ENCODE assay signal across 8 cellular contexts in the genomic region with DNA sequence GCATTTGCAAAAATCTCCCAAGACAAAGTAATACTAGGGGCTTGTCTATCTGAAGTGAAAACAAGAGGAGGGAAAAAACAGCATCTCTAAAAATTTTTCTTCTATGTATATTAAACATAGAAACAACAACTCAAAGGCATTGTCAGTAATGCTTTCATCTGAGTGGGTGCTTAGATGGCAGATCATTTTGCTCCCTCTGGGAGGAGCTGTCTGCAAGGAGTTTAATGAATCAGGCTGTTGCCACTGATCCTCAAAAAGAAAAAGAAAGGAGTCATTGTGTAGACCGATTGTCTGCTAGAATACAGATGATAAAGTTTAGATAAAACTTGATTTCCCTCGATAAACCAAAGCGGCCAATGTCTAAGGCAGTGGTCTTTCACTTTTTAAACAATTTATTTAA. TPM values are rescaled to one million over a fixed set of nuclear protein-coding genes. Genes with fewer than 3 reads are reported as not detected.
DNase-seq lines count a peak whose midpoint lies in the region; ATAC-seq, FAIRE-seq and TF ChIP-seq lines count a peak whose summit lies in the region.

No MANE protein-coding gene starts in this region.

- H3K4me3 Mint-ChIP-seq in CD4-positive, alpha-beta memory T cell: no peak overlapping the region

- H3K36me3 Mint-ChIP-seq in CD4-positive, alpha-beta memory T cell: no peaks in the 10 kb centered on the region

- H3K4me3 ChIP-seq in RWPE2 (ENCODE audit: severe bottlenecking): no peak overlapping the region
- no peak overlapping the region for H3K4me3 ChIP-seq in foreskin fibroblast (ENCODE audit: low read depth in 1 of 2, low read length in 2 of 2)
- no peak overlapping the region for H3K4me3 ChIP-seq in CD4-positive, alpha-beta memory T cell (ENCODE audit: low read length in 2 of 2)
- H3K4me3 ChIP-seq in esophagus muscularis mucosa: no peak overlapping the region

- no peaks in the 10 kb centered on the region for H3K9me3 ChIP-seq in RWPE2 (ENCODE audit: severe bottlenecking)
- no peaks in the 10 kb centered on the region for H3K9me3 ChIP-seq in CD4-positive, alpha-beta memory T cell (ENCODE audit: control insufficient read depth in 1 of 2, low read length in 2 of 2)
- no peaks in the 10 kb centered on the region for H3K9me3 ChIP-seq in esophagus muscularis mucosa

- no peaks in the 10 kb centered on the region for H3K4me1 ChIP-seq in RWPE2 (ENCODE audit: insufficient read depth, poor library complexity, severe bottlenecking)
- no peaks in the 10 kb centered on the region for H3K4me1 ChIP-seq in CD4-positive, alpha-beta memory T cell (ENCODE audit: insufficient read depth, low read length)
- H3K4me1 ChIP-seq in esophagus muscularis mucosa: no peaks in the 10 kb centered on the region

- FAIRE-seq in HTR-8/SVneo (lab: Jason Lieb, UNC): no peak

- TF ChIP-seq CTCF in RWPE2 (IDR thresholded peaks at IDR 0.05; ENCODE audit: poor library complexity, severe bottlenecking): peak; percentile 75
- TF ChIP-seq CTCF in foreskin fibroblast (IDR thresholded peaks at IDR 0.05; ENCODE audit: low read depth, low read length): peak; percentile 54
- TF ChIP-seq CTCF in esophagus muscularis mucosa (IDR thresholded peaks at IDR 0.05): peak in 1 of 3 experiments; percentile 26

- peak; percentile 80 for ATAC-seq in RWPE2 (ENCODE audit: low read depth)
- ATAC-seq in GM21786 (IDR thresholded peaks at IDR 0.05; ENCODE audit: unreplicated experiment): no peak

- no peak for TF ChIP-seq POLR2A in esophagus muscularis mucosa (IDR thresholded peaks at IDR 0.05; ENCODE audit: low read depth)

- H3K27me3 Mint-ChIP-seq in CD4-positive, alpha-beta memory T cell: peaks cover 6 to 11% of the 10 kb centered on the region in 2 donors

- no peak overlapping the region for H3K27ac Mint-ChIP-seq in CD4-positive, alpha-beta memory T cell

- H3K36me3 ChIP-seq in RWPE2 (ENCODE audit: low read depth) (no peaks in the 10 kb centered on the region), esophagus muscularis mucosa (no peaks in the 10 kb centered on the region)
- no peaks in the 10 kb centered on the region for H3K36me3 ChIP-seq in CD4-positive, alpha-beta memory T cell (ENCODE audit: insufficient read depth, low read length)

- no peaks in the 10 kb centered on the region for H3K9me3 Mint-ChIP-seq in CD4-positive, alpha-beta memory T cell

- no peaks in the 10 kb centered on the region for H3K4me1 Mint-ChIP-seq in CD4-positive, alpha-beta memory T cell

- POLR2A ChIA-PET in CD4-positive, alpha-beta memory T cell (lab: Charles Lee; ENCODE audit: partially characterized antibody): no interaction called here

- TF ChIP-seq EP300 in esophagus muscularis mucosa (IDR thresholded peaks at IDR 0.05): no peak

- DNase-seq in DMS53 (lab: John Stamatoyannopoulos, UW) (peak; percentile 66), HTR-8/SVneo (ENCODE audit: insufficient read length, low spot score) (peak; percentile 32), RWPE2 (ENCODE audit: low spot score) (no peak), foreskin fibroblast (peak; percentile 12 to 53), substantia nigra (lab: John Stamatoyannopoulos, UW) (peak in 29 of 49 donors; percentile 0 to 67 (median 14)), esophagus muscularis mucosa (ENCODE audit: extremely low spot score) (no peak)
- DNase-seq in CD4-positive, alpha-beta memory T cell: no peak

- H3K27ac ChIP-seq in RWPE2 (ENCODE audit: poor library complexity, severe bottlenecking): no peak overlapping the region
- no peak overlapping the region for H3K27ac ChIP-seq in substantia nigra (ENCODE audit: low read depth, low read length, poor library complexity, severe bottlenecking)
- H3K27ac ChIP-seq in CD4-positive, alpha-beta memory T cell (ENCODE audit: low read depth, low read length): no peak overlapping the region
- no peak overlapping the region for H3K27ac ChIP-seq in esophagus muscularis mucosa (replicated peaks in 1 of 4)

- intact Hi-C loops in CD4-positive, alpha-beta memory T cell (cut with micrococcal nuclease): loop anchor here (1.0 to 5.0 kb wide), 2 partner anchors 195 to 577 kb away; no protein-coding TSS in a partner anchor
- intact Hi-C loops in esophagus muscularis mucosa (cut with DNase I): no loop called here

- CTCF ChIA-PET in CD4-positive, alpha-beta memory T cell (lab: Charles Lee; ENCODE audit: partially characterized antibody): no interaction called here

- 62% methylated on average over 3 of the region's 3 CpGs for WGBS in esophagus muscularis mucosa

- H3K27me3 ChIP-seq in RWPE2 (ENCODE audit: insufficient read depth, poor library complexity, severe bottlenecking) (no peaks in the 10 kb centered on the region), esophagus muscularis mucosa (no peaks in the 10 kb centered on the region)
- no peaks in the 10 kb centered on the region for H3K27me3 ChIP-seq in CD4-positive, alpha-beta memory T cell (ENCODE audit: insufficient read depth, low read length)

RNA-seq across cellular contexts. Expression of gene KLHL8, which starts 49.7 kb away (rescaled TPM):
- 10 to 100 TPM; 11.0 to 11.4 TPM for total RNA-seq in CD4-positive, alpha-beta memory T cell
- 1 to 10 TPM; 9.3 to 9.7 TPM for polyA plus RNA-seq in CD4-positive, alpha-beta memory T cell
- total RNA-seq in esophagus muscularis mucosa: 10 to 100 TPM in 3 of 4 donors, 1 to 10 TPM in 1; 7.6 to 18.7 (median 11.7) TPM

RNA-seq across cellular contexts. Expression of gene HSD17B13, which starts 52.5 kb away (rescaled TPM):
- under 1 TPM; 0.35 to 0.58 TPM for total RNA-seq in CD4-positive, alpha-beta memory T cell
- under 1 TPM in 1 of 2 donors, not detected in 1; 0.14 TPM for polyA plus RNA-seq in CD4-positive, alpha-beta memory T cell
- under 1 TPM; 0.45 to 0.83 (median 0.65) TPM for total RNA-seq in esophagus muscularis mucosa

Comparison
In these comparisons a context has a peak if more than half of its experiments do, and no peak if none do; other contexts are left out.
1. DNase-seq: peak in DMS53 (single experiment), HTR-8/SVneo (single experiment), foreskin fibroblast (2 of 2) and substantia nigra (29 of 49); none in RWPE2 (single experiment), CD4-positive, alpha-beta memory T cell (0 of 5) and esophagus muscularis mucosa (single experiment).